In the genomic region with DNA sequence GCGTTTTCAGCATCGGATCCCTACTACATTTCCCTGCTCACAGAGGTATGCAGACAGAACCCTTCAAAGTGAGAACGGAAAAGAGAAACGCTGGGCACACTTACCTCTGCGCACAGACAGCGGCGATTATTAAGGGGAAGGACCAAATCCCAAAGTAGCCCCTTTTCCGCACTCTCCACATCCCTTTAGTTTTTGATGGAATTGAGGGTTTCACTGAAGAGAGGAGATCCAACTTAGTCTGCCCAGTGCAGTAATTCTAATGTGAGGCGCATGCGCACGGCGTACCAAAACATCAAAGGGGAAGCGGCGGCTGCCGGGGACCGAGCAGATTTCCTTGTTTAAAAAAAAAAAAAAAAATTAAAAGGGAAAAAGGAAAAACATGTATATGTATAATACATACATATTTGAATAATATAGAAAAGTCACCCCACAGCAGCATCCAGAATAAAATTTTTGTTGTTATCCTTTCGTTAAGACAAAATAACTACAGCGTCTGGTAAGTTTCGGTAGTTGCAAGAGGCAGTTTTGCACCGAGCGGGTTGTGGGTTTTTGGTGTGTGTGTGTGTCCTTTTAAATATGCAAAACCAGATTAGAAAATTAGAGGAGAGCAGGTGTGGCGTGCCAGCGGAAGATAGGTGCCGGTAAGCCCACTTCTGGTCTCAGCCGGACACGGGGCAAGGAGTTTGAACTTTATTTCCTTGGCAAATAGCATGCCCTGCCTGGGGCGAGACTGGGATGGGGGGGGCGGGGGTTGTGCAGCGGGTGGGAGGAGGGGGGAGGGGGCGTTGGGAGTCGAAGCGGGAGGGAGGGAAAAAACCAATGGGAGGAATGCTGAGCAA, we compare ENCODE assay signal across 9 cellular contexts. TPM values are rescaled to one million over a fixed set of nuclear protein-coding genes. Genes with fewer than 3 reads are reported as not detected.
DNase-seq lines count a peak whose midpoint lies in the region; ATAC-seq, FAIRE-seq and TF ChIP-seq lines count a peak whose summit lies in the region.
"Had no signal": no experiment of that assay in that cellular context is flagged by ENCODE, and none has a peak within 500 bp of the region (broad histone marks: within the 10 kb centered on the region; RNA-seq: fewer than 3 reads in every experiment).

A gene (minus strand): TSS at position 263 of the 839 bp plus-strand sequence. CDS start 82 bp downstream, at position 181.

- peak; percentile 80 for ATAC-seq in GM18517 (IDR thresholded peaks at IDR 0.05; ENCODE audit: unreplicated experiment)
- peak; percentile 63 for ATAC-seq in HG02981 (IDR thresholded peaks at IDR 0.05; ENCODE audit: unreplicated experiment)
- ATAC-seq in gastrocnemius medialis = no peak

- in situ Hi-C loops in gastrocnemius medialis (cut with MboI; ENCODE audit: low sequenced_read_pairs in 4 of 4) = no loop called here

- no peak within 1 kb of the TSS for H3K27ac ChIP-seq in BLaER1 treated with 17β-estradiol and CSF1 and Interleukin-3, amounts not matched to agents 10 nM and 100 nM
- H3K27ac ChIP-seq in gastrocnemius medialis = no peak within 1 kb of the TSS

- H3K9ac ChIP-seq in BLaER1 treated with 17β-estradiol and CSF1 and Interleukin-3, amounts not matched to agents 10 nM and 100 nM = peak within 1 kb of the TSS in 9 of 11 experiments; percentile 31 to 74 (median 57); a peak in 16 of 22 replicates

- TF ChIP-seq POLR2A in gastrocnemius medialis (IDR thresholded peaks at IDR 0.05) (no peak), H54 (IDR thresholded peaks at IDR 0.05; ENCODE audit: low read depth, low read length) (no peak)

- FAIRE-seq in H54 (lab: Jason Lieb, UNC) = no peak

- peaks cover 43% of the 10 kb centered on the region for H3K4me1 Mint-ChIP-seq in brain

- peaks cover 0 to 11% (median 5%) of the 10 kb centered on the region in 10 experiments; a peak in 7 of 20 replicates for H3K4me1 ChIP-seq in BLaER1 treated with 17β-estradiol and CSF1 and Interleukin-3, amounts not matched to agents 10 nM and 100 nM
- H3K4me1 ChIP-seq in gastrocnemius medialis = no peaks in the 10 kb centered on the region

- peaks cover 38 to 47% (median 44%) of the 10 kb centered on the region in 11 experiments for H3K27me3 ChIP-seq in BLaER1 treated with 17β-estradiol and CSF1 and Interleukin-3, amounts not matched to agents 10 nM and 100 nM
- peaks cover 31 to 41% (median 39%) of the 10 kb centered on the region in 3 donors for H3K27me3 ChIP-seq in gastrocnemius medialis

- peaks cover 61% of the 10 kb centered on the region for H3K27me3 Mint-ChIP-seq in brain

- H3K9me3 Mint-ChIP-seq in brain = peaks cover 2 to 10% (median 8%) of the 10 kb centered on the region in 5 experiments

- H3K4me2 ChIP-seq in BLaER1 treated with 17β-estradiol and CSF1 and Interleukin-3, amounts not matched to agents 10 nM and 100 nM = peak within 1 kb of the TSS; percentile 90 to 99 (median 97)

- H3K4me3 ChIP-seq in BLaER1 treated with 17β-estradiol and CSF1 and Interleukin-3, amounts not matched to agents 10 nM and 100 nM = peak within 1 kb of the TSS; percentile 60 to 75 (median 69)
- H3K4me3 ChIP-seq in gastrocnemius medialis = peak within 1 kb of the TSS; percentile 35 to 45 (median 37)

- DNase-seq in NCI-H774 (lab: John Stamatoyannopoulos, UW) (peak; percentile 56), iPS-NIHi11 (ENCODE audit: low spot score) (peak; percentile 56), gastrocnemius medialis (no peak), H54 (ENCODE audit: insufficient read length, low spot score) (no peak)

- intact Hi-C loops in gastrocnemius medialis (cut with DNase I; ENCODE audit: low total_unique reads) = no loop called here

- peaks cover 3% of the 10 kb centered on the region for H3K36me3 Mint-ChIP-seq in brain

- peak within 1 kb of the TSS in 4 of 5 experiments; percentile 25 to 91 (median 87) for H3K27ac Mint-ChIP-seq in brain

- no peaks in the 10 kb centered on the region for H4K20me1 ChIP-seq in BLaER1 treated with 17β-estradiol and CSF1 and Interleukin-3, amounts not matched to agents 10 nM and 100 nM

- no peaks in the 10 kb centered on the region for H3K36me3 ChIP-seq in BLaER1 treated with 17β-estradiol and CSF1 and Interleukin-3, amounts not matched to agents 10 nM and 100 nM
- H3K36me3 ChIP-seq in gastrocnemius medialis = no peaks in the 10 kb centered on the region

- H3K9me3 ChIP-seq in BLaER1 treated with 17β-estradiol and CSF1 and Interleukin-3, amounts not matched to agents 10 nM and 100 nM (replicated peaks in 1 of 11) = no peaks in the 10 kb centered on the region; a peak in 1 of 22 replicates
- H3K9me3 ChIP-seq in gastrocnemius medialis = no peaks in the 10 kb centered on the region

- TF ChIP-seq CTCF in brain (conservative IDR thresholded peaks at IDR 0.05) = no peak
- TF ChIP-seq CTCF in gastrocnemius medialis (IDR thresholded peaks at IDR 0.05 in 4 of 5, conservative IDR thresholded peaks at IDR 0.05 in 1 of 5) = no peak

- H3K4me3 Mint-ChIP-seq in brain = peak within 1 kb of the TSS; percentile 88 to 96 (median 94)

RNA-seq across cellular contexts. Expression of the gene that starts here (rescaled TPM):
- 1.5 TPM for polyA plus RNA-seq in brain (ENCODE audit: insufficient read depth, low read depth, low replicate concordance)
- total RNA-seq in gastrocnemius medialis = under 1 TPM; 0.16 to 0.97 (median 0.63) TPM
- total RNA-seq: T-helper 2 cell treated with Interferon-gamma antibody and Interleukin-4, amounts not matched to agents 100 ng/mL and 5 ng/mL, for 36 hours had no signal

Comparison
In these comparisons a context has a peak if more than half of its experiments do, and no peak if none do; other contexts are left out.
1. ATAC-seq: peak in GM18517 (single experiment) and HG02981 (single experiment); none in gastrocnemius medialis (0 of 2).
2. DNase-seq: peak in NCI-H774 (single experiment) and iPS-NIHi11 (single experiment); none in gastrocnemius medialis (0 of 2) and H54 (single experiment).